ENCODE assay signal across 8 cellular contexts in the genomic region with DNA sequence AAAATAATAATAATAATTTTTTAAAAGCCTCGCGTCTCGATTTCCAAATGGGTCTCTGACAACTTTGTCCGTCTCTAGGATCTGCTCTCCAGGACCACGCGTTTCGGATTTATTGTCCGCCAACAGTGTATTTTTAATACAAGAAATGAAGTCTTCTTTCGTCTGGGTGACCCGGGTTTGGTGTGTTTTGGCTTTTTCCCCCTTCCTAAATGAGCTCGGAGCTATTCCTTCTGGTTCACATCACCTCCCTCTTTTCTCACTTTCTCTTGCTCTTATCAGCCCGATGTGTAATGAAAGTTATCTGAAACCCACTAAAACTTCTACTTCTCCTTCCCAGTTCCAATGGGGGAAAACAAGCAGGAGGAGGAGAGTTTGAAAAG.
A peak's percentile ranks its signal among the peaks of the same experiment; 100 is the strongest.
DNase-seq lines count a peak whose midpoint lies in the region; ATAC-seq and TF ChIP-seq lines count a peak whose summit lies in the region.

No MANE protein-coding gene starts in this region.

- H2AK5ac ChIP-seq in neuronal stem cell (ENCODE audit: low read depth, low read length) = no peak overlapping the region

- BruUV-seq in PC-3 (replicated peaks; lab: Mats Ljungman, UMichigan) = no TSS peak

- no peak overlapping the region for H3K4ac ChIP-seq in neuronal stem cell (ENCODE audit: low read length)

- no peak overlapping the region for H2BK15ac ChIP-seq in neuronal stem cell (ENCODE audit: low read length)

- peak overlapping the region; percentile 66 for H3K9ac ChIP-seq in PC-3 (ENCODE audit: low read length)
- H3K9ac ChIP-seq in neuronal stem cell (ENCODE audit: low read depth, low read length, poor library complexity) = no peak overlapping the region

- peak overlapping the region; percentile 84 for H3K4me2 ChIP-seq in PC-3 (ENCODE audit: low read length)
- peak overlapping the region; percentile 85 for H3K4me2 ChIP-seq in neuronal stem cell (ENCODE audit: insufficient read depth, low read length, poor library complexity, severe bottlenecking)

- H2BK5ac ChIP-seq in neuronal stem cell (ENCODE audit: low read length) = no peak overlapping the region

- peak; percentile 19 for DNase-seq in GM10248 (ENCODE audit: extremely low spot score)
- DNase-seq in PC-3 = peak; percentile 36
- no peak for DNase-seq in esophagus muscularis mucosa (ENCODE audit: extremely low spot score)
- no peak for DNase-seq in neuronal stem cell (ENCODE audit: low spot score)
- DNase-seq in stimulated activated CD4-positive, alpha-beta T cell treated with anti-CD3 and anti-CD28 coated beads, Interleukin-1b, Interleukin-23, amount 100 ng/mL, for 48 hours = no peak
- DNase-seq in NCI-H1930 (lab: John Stamatoyannopoulos, UW) = no peak
- no peak for DNase-seq in stimulated activated CD4-positive, alpha-beta T cell treated with anti-CD3 and anti-CD28 coated beads, Interleukin-4, amount 100 ng/mL, for 24 hours

- no peak for TF ChIP-seq POLR2A in esophagus muscularis mucosa (IDR thresholded peaks at IDR 0.05; ENCODE audit: low read depth)

- H2BK12ac ChIP-seq in neuronal stem cell (ENCODE audit: low read length) = no peak overlapping the region

- CTCF ChIA-PET in GM10248 (lab: Yijun Ruan, JAX) (interaction anchor here (1.2 to 5.4 kb wide), 2 partner anchors 39 to 523 kb away, joined by 3 to 69 read pairs; no protein-coding TSS in a partner anchor), PC-3 (lab: Charles Lee) (interaction anchor here (0.5 to 1.4 kb wide), 7 partner anchors 13 to 522 kb away, joined by 3 to 6 read pairs (median 4); no protein-coding TSS in a partner anchor)

- H3K9me2 ChIP-seq in PC-3 (replicated peaks; ENCODE audit: low read length) = no peaks in the 10 kb centered on the region

- peak overlapping the region; percentile 81 for H2AFZ ChIP-seq in PC-3 (ENCODE audit: low read length)
- peak overlapping the region; percentile 97 for H2AFZ ChIP-seq in neuronal stem cell (ENCODE audit: low read length)

- no peak overlapping the region for H3K23ac ChIP-seq in neuronal stem cell (ENCODE audit: low read depth, low read length, poor library complexity)

- 7% methylated on average over 12 of the region's 12 CpGs for WGBS in esophagus muscularis mucosa
- no CpG with 5 or more reads among the region's 12 CpGs for WGBS in neuronal stem cell (ENCODE audit: extremely low coverage in 2 of 2, insufficient read length in 2 of 2, insufficient replicate concordance in 1 of 2), 2 donors

- H3K79me2 ChIP-seq in PC-3 (ENCODE audit: low read length) = peaks cover 28% of the 10 kb centered on the region

- H3K4me3 ChIP-seq in PC-3 (ENCODE audit: low read length) (peak overlapping the region; percentile 73), esophagus muscularis mucosa (peak overlapping the region; percentile 48 to 60 (median 57)), neuronal stem cell (ENCODE audit: low read length in 2 of 2) (peak overlapping the region; percentile 60 to 70)

- TF ChIP-seq CTCF in GM10248 (IDR thresholded peaks at IDR 0.05; ENCODE audit: control extremely low read depth, extremely low read depth, low read depth, missing control alignments) = no peak
- TF ChIP-seq CTCF in PC-3 (conservative IDR thresholded peaks at IDR 0.05; ENCODE audit: low read depth, low read length) = no peak
- no peak for TF ChIP-seq CTCF in esophagus muscularis mucosa (IDR thresholded peaks at IDR 0.05)

- H3K9me3 ChIP-seq in PC-3 (ENCODE audit: low read length) = no peaks in the 10 kb centered on the region
- H3K9me3 ChIP-seq in esophagus muscularis mucosa = no peaks in the 10 kb centered on the region
- H3K9me3 ChIP-seq in neuronal stem cell (replicated peaks in 1 of 2; ENCODE audit: control insufficient read depth in 2 of 2, insufficient read depth in 1 of 2, low read depth in 1 of 2, low read length in 2 of 2) = no peaks in the 10 kb centered on the region

- no peak overlapping the region for H4K91ac ChIP-seq in neuronal stem cell (ENCODE audit: low read depth, low read length, poor library complexity)

- H3K14ac ChIP-seq in neuronal stem cell (ENCODE audit: low read length) = no peak overlapping the region

- H3K27ac ChIP-seq in PC-3 (ENCODE audit: low read length) (peak overlapping the region; percentile 25), esophagus muscularis mucosa (replicated peaks in 1 of 4) (peak overlapping the region; percentile 74 to 79 (median 76)), neuronal stem cell (replicated peaks; ENCODE audit: low read length) (no peak overlapping the region)

- no peak overlapping the region for H4K8ac ChIP-seq in neuronal stem cell (ENCODE audit: low read depth, low read length)

- H3K18ac ChIP-seq in neuronal stem cell (ENCODE audit: low read length) = no peak overlapping the region

- ATAC-seq in PC-3 (peak; percentile 23), GM21515 (IDR thresholded peaks at IDR 0.05; ENCODE audit: unreplicated experiment) (no peak)

- POLR2A ChIA-PET in GM10248 (lab: Yijun Ruan, JAX) (no interaction called here), PC-3 (lab: Charles Lee; ENCODE audit: unreplicated experiment) (interaction anchor here (1.0 kb wide), 1 partner anchor 144 kb away, joined by 5 read pairs; no protein-coding TSS in a partner anchor)

- no peaks in the 10 kb centered on the region for H3F3A ChIP-seq in PC-3 (ENCODE audit: low read length, unreplicated experiment)

- intact Hi-C loops in PC-3 (cut with micrococcal nuclease) = loop anchor here (1.0 to 5.0 kb wide), 10 partner anchors 14 to 595 kb away; no protein-coding TSS in a partner anchor
- intact Hi-C loops in esophagus muscularis mucosa (cut with DNase I) = loop anchor here (5.0 to 10.0 kb wide), 2 partner anchors 192 to 600 kb away; no protein-coding TSS in a partner anchor

- H3K4me1 ChIP-seq in PC-3 (ENCODE audit: insufficient read depth, low read length) (peaks cover 37% of the 10 kb centered on the region), esophagus muscularis mucosa (peaks cover 5 to 36% (median 32%) of the 10 kb centered on the region in 4 donors), neuronal stem cell (ENCODE audit: control insufficient read depth in 2 of 2, insufficient read depth in 1 of 2, low read depth in 1 of 2, low read length in 2 of 2) (peaks cover 3 to 13% of the 10 kb centered on the region in 2 donors)

- no peak overlapping the region for H2BK120ac ChIP-seq in neuronal stem cell (ENCODE audit: low read depth, low read length)

- no peaks in the 10 kb centered on the region for H4K20me1 ChIP-seq in PC-3 (ENCODE audit: low read length)

- no peaks in the 10 kb centered on the region for H3K79me1 ChIP-seq in neuronal stem cell (ENCODE audit: low read depth, low read length)

- H3K36me3 ChIP-seq in PC-3 (ENCODE audit: low read depth, low read length) = no peaks in the 10 kb centered on the region
- H3K36me3 ChIP-seq in esophagus muscularis mucosa = no peaks in the 10 kb centered on the region
- H3K36me3 ChIP-seq in neuronal stem cell (replicated peaks in 1 of 2; ENCODE audit: control insufficient read depth in 2 of 2, insufficient read depth in 2 of 2, low read length in 2 of 2) = no peaks in the 10 kb centered on the region

- H3K27me3 ChIP-seq in PC-3 (ENCODE audit: low read length) (no peaks in the 10 kb centered on the region), esophagus muscularis mucosa (peaks cover 0 to 78% (median 28%) of the 10 kb centered on the region in 4 donors), neuronal stem cell (ENCODE audit: control insufficient read depth in 3 of 3, insufficient read depth in 3 of 3, low read depth in 1 of 3, low read length in 3 of 3) (peaks cover 0 to 15% (median 2%) of the 10 kb centered on the region in 3 experiments)

- no peak for TF ChIP-seq EP300 in esophagus muscularis mucosa (IDR thresholded peaks at IDR 0.05)

Comparison
In these comparisons a context has a peak if more than half of its experiments do, and no peak if none do; other contexts are left out.
1. DNase-seq: peak in GM10248 (single experiment) and PC-3 (single experiment); none in esophagus muscularis mucosa (single experiment), neuronal stem cell (single experiment), stimulated activated CD4-positive, alpha-beta T cell treated with anti-CD3 and anti-CD28 coated beads, Interleukin-1b, Interleukin-23, amount 100 ng/mL, for 48 hours (single experiment), NCI-H1930 (0 of 2) and stimulated activated CD4-positive, alpha-beta T cell treated with anti-CD3 and anti-CD28 coated beads, Interleukin-4, amount 100 ng/mL, for 24 hours (single experiment).
2. Peak in every context shown above with its lines, with median percentiles within 50 percentile points of each other: H3K4me3 ChIP-seq.